In the genomic region with DNA sequence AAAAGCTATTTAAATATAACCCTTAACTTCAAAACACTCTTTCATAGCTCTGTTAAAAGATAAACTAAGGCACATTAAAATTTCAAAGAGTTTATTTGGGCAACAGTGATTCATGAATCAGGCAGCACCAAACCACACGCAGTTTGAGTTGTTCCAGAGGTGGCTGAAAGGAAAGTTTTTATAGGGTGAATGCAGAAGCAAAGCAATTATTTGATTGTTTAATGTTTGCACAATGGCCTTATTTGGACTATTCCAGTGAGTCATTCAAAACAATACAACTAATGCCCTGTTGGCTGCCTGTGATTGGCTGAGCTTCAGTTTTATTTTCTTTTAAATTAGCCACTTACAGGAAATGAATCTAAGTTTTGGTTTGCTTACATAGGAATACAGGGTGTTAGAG, we compare ENCODE assay signal across 30 cellular contexts.
A peak's percentile ranks its signal among the peaks of the same experiment; 100 is the strongest.
DNase-seq lines count a peak whose midpoint lies in the region; ATAC-seq, FAIRE-seq and TF ChIP-seq lines count a peak whose summit lies in the region.
"Had no signal": no experiment of that assay in that cellular context is flagged by ENCODE, and none has a peak within 500 bp of the region (broad histone marks: within the 10 kb centered on the region; RNA-seq: fewer than 3 reads in every experiment).

No MANE protein-coding gene starts in this region.

- H2AFZ ChIP-seq in GM23338 = 0 out of 2 replicates have a peak overlapping the region, but pooled peaks have one; percentile 39
- H2AFZ ChIP-seq in HepG2 (ENCODE audit: low read length) = no peak overlapping the region

- TF ChIP-seq CTCF in GM23338 (conservative IDR thresholded peaks at IDR 0.05; ENCODE audit: low read depth in 2 of 2) (no peak), bronchial epithelial cell (IDR thresholded peaks at IDR 0.05; ENCODE audit: insufficient read depth, low read length, severe bottlenecking) (no peak), HepG2 (CRISPR knock-in tag; IDR thresholded peaks at IDR 0.05) (no peak)

- DNase-seq in GM23338 (ENCODE audit: low spot score) = no peak
- peak; percentile 17 for DNase-seq in M059J (ENCODE audit: low read depth)
- peak; percentile 13 for DNase-seq in bronchial epithelial cell (ENCODE audit: low read depth)
- peak; percentile 44 for DNase-seq in renal cortical epithelial cell (ENCODE audit: low read depth)
- DNase-seq in HepG2 (ENCODE audit: low spot score) = no peak
- DNase-seq in SJCRH30 = no peak
- DNase-seq in anterior cingulate cortex (lab: John Stamatoyannopoulos, UW) = no peak
- DNase-seq: activated CD4-positive, alpha-beta T cell treated with anti-CD3 and anti-CD28 coated beads for 4 hours; activated CD8-positive, alpha-beta T cell treated with anti-CD3 and anti-CD28 coated beads, Interleukin-2, amount 10 ng/mL, durations not matched to agents 7 days and 5 days; activated naive CD4-positive, alpha-beta T cell treated with anti-CD3 and anti-CD28 coated beads, Interleukin-2, amount 10 ng/mL, durations not matched to agents 7 days and 5 days; adrenal gland; CD8-positive, alpha-beta T cell; effector CD8-positive, alpha-beta T cell; foreskin keratinocyte; head of caudate nucleus; left ventricle myocardium superior; mesendoderm; NCI-H146; NCI-H226; NCI-H526 treated with DMSO at 0.1 percent for 48 hours; pancreas; SHP77 treated with DMSO at 0.1 percent for 48 hours; small intestine; stimulated activated naive CD4-positive, alpha-beta T cell treated with Interleukin-2 at 50 U/mL for 16 hours; SW 1271; WERI-Rb-1 had no signal

- TF ChIP-seq POLR2A in HepG2 (IDR thresholded peaks at IDR 0.05; ENCODE audit: insufficient read depth in 1 of 2, low read depth in 2 of 2, low read length in 2 of 2) = no peak

- H3K9me3 Mint-ChIP-seq in GM23338 = peaks cover 2% of the 10 kb centered on the region; the same call in 1 of the 3 replicates
- H3K9me3 Mint-ChIP-seq: activated naive CD4-positive, alpha-beta T cell treated with anti-CD3 and anti-CD28 coated beads, Interleukin-2, amount 10 ng/mL, durations not matched to agents 7 days and 5 days had no signal

- intact Hi-C loops in HepG2 (cut with micrococcal nuclease; ENCODE audit: unreplicated experiment) = no loop called here

- no peaks in the 10 kb centered on the region for H3K9me2 ChIP-seq in GM23338 (ENCODE audit: insufficient read depth)

- in situ Hi-C loops in HepG2 (cut with HindIII; ENCODE audit: extremely low pct_ligation_motif_present, low pct_unique_long_range_greater_than_20kb) = no loop called here

- no peak overlapping the region for H3K4me3 Mint-ChIP-seq in GM23338
- H3K4me3 Mint-ChIP-seq: activated CD8-positive, alpha-beta T cell treated with anti-CD3 and anti-CD28 coated beads, Interleukin-2, amount 10 ng/mL, durations not matched to agents 7 days and 5 days; activated naive CD4-positive, alpha-beta T cell treated with anti-CD3 and anti-CD28 coated beads, Interleukin-2, amount 10 ng/mL, durations not matched to agents 7 days and 5 days; activated T-helper 17 cell treated with anti-CD3 and anti-CD28 coated beads, Interleukin-2, amount 50 U/mL, for 72 hours; CD8-positive, alpha-beta T cell; neural crest cell had no signal

- no peak for FAIRE-seq in bronchial epithelial cell (lab: Jason Lieb, UNC)
- FAIRE-seq in HepG2 (lab: Jason Lieb, UNC) = no peak
- FAIRE-seq: keratinocyte, small intestine had no signal

- no peaks in the 10 kb centered on the region for H3K27me3 Mint-ChIP-seq in GM23338 (ENCODE audit: insufficient read depth, low read depth, poor library complexity)
- H3K27me3 Mint-ChIP-seq: activated naive CD4-positive, alpha-beta T cell treated with anti-CD3 and anti-CD28 coated beads, Interleukin-2, amount 10 ng/mL, durations not matched to agents 7 days and 5 days had no signal

- 7% methylated on average over 1 of the region's 1 CpG for WGBS in HepG2 (ENCODE audit: low lambda C conversion rate)

- no peak overlapping the region for H3K27ac ChIP-seq in GM23338 (ENCODE audit: low read depth)
- no peak overlapping the region for H3K27ac ChIP-seq in HepG2 (ENCODE audit: extremely low read length, insufficient read depth, low read length)
- no peak overlapping the region for H3K27ac ChIP-seq in SJCRH30
- H3K27ac ChIP-seq: adrenal gland, breast epithelium, foreskin keratinocyte, pancreas, WERI-Rb-1 had no signal

- no TSS peak for BruUV-seq in HepG2 (replicated peaks; lab: Mats Ljungman, UMichigan)

- no peak for TF ChIP-seq RAD21 in HepG2 (CRISPR knock-in tag; IDR thresholded peaks at IDR 0.05)

- H3K79me2 ChIP-seq in GM23338 (replicated peaks; ENCODE audit: insufficient read depth) = no peaks in the 10 kb centered on the region
- H3K79me2 ChIP-seq in HepG2 (ENCODE audit: insufficient read depth, low read length) = no peaks in the 10 kb centered on the region

- no peaks in the 10 kb centered on the region for H4K20me1 ChIP-seq in GM23338 (replicated peaks; ENCODE audit: insufficient read depth)
- no peaks in the 10 kb centered on the region for H4K20me1 ChIP-seq in HepG2 (ENCODE audit: insufficient read depth, low read length)

- H3K27me3 ChIP-seq in GM23338 (ENCODE audit: insufficient read depth) (no peaks in the 10 kb centered on the region), bronchial epithelial cell (ENCODE audit: control insufficient read depth, insufficient read depth, low read length) (no peaks in the 10 kb centered on the region), HepG2 (ENCODE audit: control insufficient read depth in 1 of 2, insufficient read depth in 2 of 2, low read length in 2 of 2) (0 out of 5 replicates have a peak, but pooled peaks cover 0 to 5% of the 10 kb centered on the region in 2 experiments), SJCRH30 (no peaks in the 10 kb centered on the region)
- H3K27me3 ChIP-seq: adrenal gland, breast epithelium, pancreas had no signal

- no peaks in the 10 kb centered on the region for H3K36me3 Mint-ChIP-seq in GM23338 (ENCODE audit: low read depth)
- H3K36me3 Mint-ChIP-seq: activated naive CD4-positive, alpha-beta T cell treated with anti-CD3 and anti-CD28 coated beads, Interleukin-2, amount 10 ng/mL, durations not matched to agents 7 days and 5 days; CD8-positive, alpha-beta T cell had no signal

- H3K4me2 ChIP-seq in GM23338 (no peak overlapping the region), HepG2 (ENCODE audit: low read depth, low read length) (no peak overlapping the region)

- H3K27ac Mint-ChIP-seq in GM23338 = no peak overlapping the region
- H3K27ac Mint-ChIP-seq: activated CD8-positive, alpha-beta T cell treated with anti-CD3 and anti-CD28 coated beads, Interleukin-2, amount 10 ng/mL, durations not matched to agents 7 days and 5 days; activated naive CD4-positive, alpha-beta T cell treated with anti-CD3 and anti-CD28 coated beads, Interleukin-2, amount 10 ng/mL, durations not matched to agents 7 days and 5 days; activated T-helper 17 cell treated with anti-CD3 and anti-CD28 coated beads, Interleukin-2, amount 50 U/mL, for 72 hours; CD8-positive, alpha-beta T cell had no signal

- TF ChIP-seq EP300 in HepG2 (IDR thresholded peaks at IDR 0.05; ENCODE audit: low read depth in 2 of 2, low read length in 2 of 2) (no peak), HepG2 (CRISPR knock-in tag; IDR thresholded peaks at IDR 0.05; ENCODE audit: borderline replicate concordance) (no peak)

- POLR2A ChIA-PET in HepG2 (lab: Yijun Ruan, JAX) = no interaction called here

- H3F3A ChIP-seq in GM23338 (replicated peaks; ENCODE audit: low read depth) = no peaks in the 10 kb centered on the region

- H3K4me1 ChIP-seq in GM23338 (ENCODE audit: insufficient read depth) (peaks cover 21% of the 10 kb centered on the region), HepG2 (ENCODE audit: insufficient read depth, low read length) (no peaks in the 10 kb centered on the region), SJCRH30 (peaks cover 13% of the 10 kb centered on the region; the same call in 1 of the 2 replicates)
- H3K4me1 ChIP-seq: adrenal gland, breast epithelium, foreskin keratinocyte, pancreas had no signal

- ATAC-seq in GM23338 (no peak), HepG2 (no peak)
- ATAC-seq: activated CD8-positive, alpha-beta T cell treated with anti-CD3 and anti-CD28 coated beads, Interleukin-2, amount 10 ng/mL, durations not matched to agents 7 days and 5 days; CD8-positive, alpha-beta T cell; left ventricle myocardium superior; pancreas had no signal

- CTCF ChIA-PET in HepG2 (lab: Yijun Ruan, JAX; ENCODE audit: low intra/inter-chr PET ratio, low total read pairs) = no interaction called here

- no peak overlapping the region for H3K4me3 ChIP-seq in GM23338
- no peak overlapping the region for H3K4me3 ChIP-seq in bronchial epithelial cell (ENCODE audit: low read depth, low read length)
- H3K4me3 ChIP-seq in HepG2 (replicated peaks in 1 of 3; ENCODE audit: insufficient read depth in 1 of 3, low read depth in 2 of 3, low read length in 3 of 3) = no peak overlapping the region
- no peak overlapping the region for H3K4me3 ChIP-seq in SJCRH30
- H3K4me3 ChIP-seq: adrenal gland, breast epithelium, pancreas had no signal

- H3K9me3 ChIP-seq in HepG2 (ENCODE audit: low read length) (no peaks in the 10 kb centered on the region), SJCRH30 (replicated peaks) (peaks cover 9% of the 10 kb centered on the region; the same call in 1 of the 2 replicates)
- H3K9me3 ChIP-seq: adrenal gland, breast epithelium, pancreas had no signal

- H3K36me3 ChIP-seq in GM23338 (ENCODE audit: insufficient read depth) = no peaks in the 10 kb centered on the region
- H3K36me3 ChIP-seq in bronchial epithelial cell (ENCODE audit: control insufficient read depth, insufficient read depth, low read length) = no peaks in the 10 kb centered on the region
- no peaks in the 10 kb centered on the region for H3K36me3 ChIP-seq in HepG2 (replicated peaks in 1 of 2; ENCODE audit: control insufficient read depth in 1 of 2, insufficient read depth in 2 of 2, low read length in 2 of 2)
- H3K36me3 ChIP-seq in SJCRH30 = no peaks in the 10 kb centered on the region
- H3K36me3 ChIP-seq: adrenal gland, breast epithelium, pancreas, WERI-Rb-1 had no signal

- peaks cover 19% of the 10 kb centered on the region for H3K4me1 Mint-ChIP-seq in GM23338
- H3K4me1 Mint-ChIP-seq: activated T-helper 17 cell treated with anti-CD3 and anti-CD28 coated beads, Interleukin-2, amount 50 U/mL, for 72 hours; neural crest cell had no signal

- no peak overlapping the region for H3K9ac ChIP-seq in HepG2 (ENCODE audit: insufficient read depth, low read depth, low read length)

TF ChIP-seq in GM23338, 12 proteins besides CTCF, POLR2A, EP300 and RAD21:
- no peak for TF ChIP-seq EZH2phosphoT487 (IDR thresholded peaks at IDR 0.05; ENCODE audit: unreplicated experiment)
- no peak for TF ChIP-seq NANOG (IDR thresholded peaks at IDR 0.05; ENCODE audit: borderline replicate concordance)
- TF ChIP-seq POLR2AphosphoS5 (IDR thresholded peaks at IDR 0.05; ENCODE audit: low read depth) = no peak
- TF ChIP-seq JUNB (IDR thresholded peaks at IDR 0.05; ENCODE audit: unreplicated experiment) = no peak
- no peak for TF ChIP-seq CREB1 (CRISPR knock-in tag; IDR thresholded peaks at IDR 0.05; ENCODE audit: low read depth)

TF ChIP-seq in HepG2, 621 proteins besides CTCF, POLR2A, EP300 and RAD21 (continues in another document):
- TF ChIP-seq SALL2 (CRISPR knock-in tag; IDR thresholded peaks at IDR 0.05) (no peak), MTF2 (CRISPR knock-in tag; IDR thresholded peaks at IDR 0.05; ENCODE audit: borderline replicate concordance) (no peak), ZNF296 (CRISPR knock-in tag; conservative IDR thresholded peaks at IDR 0.05) (no peak)

Comparison
In these comparisons a context has a peak if more than half of its experiments do, and no peak if none do; other contexts are left out.
1. DNase-seq: peak in M059J (single experiment), bronchial epithelial cell (single experiment) and renal cortical epithelial cell (single experiment); none in GM23338 (single experiment), HepG2 (single experiment), SJCRH30 (0 of 2) and anterior cingulate cortex (0 of 58).